ENCODE assay signal across 6 cellular contexts in genomic region chr19:11420429-11420893, GRCh38. TPM values are rescaled to one million over a fixed set of nuclear protein-coding genes. Genes with fewer than 3 reads are reported as not detected.
A peak's percentile ranks its signal among the peaks of the same experiment; 100 is the strongest.
DNase-seq lines count a peak whose midpoint lies in the region; ATAC-seq and TF ChIP-seq lines count a peak whose summit lies in the region.

No MANE protein-coding gene starts in this region.

- peaks cover 31% of the 10 kb centered on the region for H3K36me3 Mint-ChIP-seq in Calu3 (ENCODE audit: insufficient read depth, unreplicated experiment)
- H3K36me3 Mint-ChIP-seq in activated naive CD8-positive, alpha-beta T cell treated with anti-CD3 and anti-CD28 coated beads for 36 hours: no peaks in the 10 kb centered on the region

- no peaks in the 10 kb centered on the region for H3K9me3 Mint-ChIP-seq in Calu3 (ENCODE audit: low read depth, unreplicated experiment)
- no peaks in the 10 kb centered on the region for H3K9me3 Mint-ChIP-seq in activated naive CD8-positive, alpha-beta T cell treated with anti-CD3 and anti-CD28 coated beads for 36 hours

- no peak for TF ChIP-seq CTCF in Calu3 (IDR thresholded peaks at IDR 0.05; ENCODE audit: unreplicated experiment)

- BruUV-seq in Calu3 (replicated peaks; lab: Mats Ljungman, UMichigan): no TSS peak

- no peak for ATAC-seq in GM21717 (IDR thresholded peaks at IDR 0.05; ENCODE audit: unreplicated experiment)

- CTCF ChIA-PET in Calu3 (lab: Charles Lee): interaction anchor here (0.6 kb wide), 1 partner anchor 97 kb away, joined by 3 read pairs; no protein-coding TSS in a partner anchor

- H3K4me3 Mint-ChIP-seq in Calu3 (ENCODE audit: low read depth, unreplicated experiment): peak overlapping the region; percentile 46
- peak overlapping the region; percentile 34 for H3K4me3 Mint-ChIP-seq in activated naive CD8-positive, alpha-beta T cell treated with anti-CD3 and anti-CD28 coated beads for 36 hours

- intact Hi-C loops in Calu3 (cut with micrococcal nuclease; ENCODE audit: unreplicated experiment): no loop called here

- H3K4me1 Mint-ChIP-seq in Calu3 (ENCODE audit: low read depth, unreplicated experiment): peaks cover 11% of the 10 kb centered on the region
- peaks cover 27% of the 10 kb centered on the region for H3K4me1 Mint-ChIP-seq in activated naive CD8-positive, alpha-beta T cell treated with anti-CD3 and anti-CD28 coated beads for 36 hours

- no peak overlapping the region for H3K27ac Mint-ChIP-seq in Calu3 (ENCODE audit: unreplicated experiment)
- H3K27ac Mint-ChIP-seq in activated naive CD8-positive, alpha-beta T cell treated with anti-CD3 and anti-CD28 coated beads for 36 hours: no peak overlapping the region

- H3K27me3 Mint-ChIP-seq in Calu3 (ENCODE audit: unreplicated experiment): peaks cover 16% of the 10 kb centered on the region
- H3K27me3 Mint-ChIP-seq in activated naive CD8-positive, alpha-beta T cell treated with anti-CD3 and anti-CD28 coated beads for 36 hours: peaks cover 79% of the 10 kb centered on the region

- DNase-seq in Calu3 (peak; percentile 11), midbrain (lab: John Stamatoyannopoulos, UW) (peak; percentile 17)
- DNase-seq in activated naive CD8-positive, alpha-beta T cell treated with anti-CD3 and anti-CD28 coated beads for 36 hours: no peak
- no peak for DNase-seq in activated effector memory CD4-positive, alpha-beta T cell treated with anti-CD3 and anti-CD28 coated beads, Interleukin-2, amount 50 U/mL, for 16 hours
- no peak for DNase-seq in stimulated activated naive CD4-positive, alpha-beta T cell treated with Interleukin-2 at 50 U/mL for 16 hours (lab: John Stamatoyannopoulos, UW)

RNA-seq across cellular contexts. Expression of gene RGL3, which starts 1.3 kb away (rescaled TPM):
- 83.1 and 84.1 TPM in 2 replicates for total RNA-seq in Calu3 (2022)
- total RNA-seq in activated naive CD8-positive, alpha-beta T cell treated with anti-CD3 and anti-CD28 coated beads for 36 hours: not detected

RNA-seq across cellular contexts. Expression of gene ODAD3, which starts 14.5 kb away (rescaled TPM):
- not detected in 2 replicates for total RNA-seq in Calu3 (2022)
- under 1 TPM; 0.27 to 0.32 TPM for total RNA-seq in activated naive CD8-positive, alpha-beta T cell treated with anti-CD3 and anti-CD28 coated beads for 36 hours

RNA-seq across cellular contexts. Expression of gene PRKCSH, which starts 15.0 kb away (rescaled TPM):
- 298 and 318 TPM in 2 replicates for total RNA-seq in Calu3 (2022)
- total RNA-seq in activated naive CD8-positive, alpha-beta T cell treated with anti-CD3 and anti-CD28 coated beads for 36 hours: 100 to 1,000 TPM; 212 to 222 TPM

RNA-seq across cellular contexts. Expression of gene EPOR, which starts 36.3 kb away (rescaled TPM):
- total RNA-seq in Calu3 (2022): 5.9 and 6.1 TPM in 2 replicates
- total RNA-seq in activated naive CD8-positive, alpha-beta T cell treated with anti-CD3 and anti-CD28 coated beads for 36 hours: 1 to 10 TPM; 3.6 to 4.5 TPM

RNA-seq across cellular contexts. Expression of gene SWSAP1, which starts 46.0 kb away (rescaled TPM):
- total RNA-seq in Calu3 (2022): 1.7 and 2.0 TPM in 2 replicates
- total RNA-seq in activated naive CD8-positive, alpha-beta T cell treated with anti-CD3 and anti-CD28 coated beads for 36 hours: 1 to 10 TPM; 2.1 to 2.2 TPM

Comparison
In these comparisons a context has a peak if more than half of its experiments do, and no peak if none do; other contexts are left out.
1. DNase-seq: peak in Calu3 (single experiment) and midbrain (single experiment); none in activated naive CD8-positive, alpha-beta T cell treated with anti-CD3 and anti-CD28 coated beads for 36 hours (single experiment), activated effector memory CD4-positive, alpha-beta T cell treated with anti-CD3 and anti-CD28 coated beads, Interleukin-2, amount 50 U/mL, for 16 hours (single experiment) and stimulated activated naive CD4-positive, alpha-beta T cell treated with Interleukin-2 at 50 U/mL for 16 hours (single experiment).
2. RNA of gene RGL3, which starts 1.3 kb away (total RNA-seq): 83.1 to 84.1 TPM in Calu3; not detected in activated naive CD8-positive, alpha-beta T cell treated with anti-CD3 and anti-CD28 coated beads for 36 hours; every median in the first group is over 10 times any median in the second.